9 cellular contexts compared by ENCODE assay signal in the genomic region with DNA sequence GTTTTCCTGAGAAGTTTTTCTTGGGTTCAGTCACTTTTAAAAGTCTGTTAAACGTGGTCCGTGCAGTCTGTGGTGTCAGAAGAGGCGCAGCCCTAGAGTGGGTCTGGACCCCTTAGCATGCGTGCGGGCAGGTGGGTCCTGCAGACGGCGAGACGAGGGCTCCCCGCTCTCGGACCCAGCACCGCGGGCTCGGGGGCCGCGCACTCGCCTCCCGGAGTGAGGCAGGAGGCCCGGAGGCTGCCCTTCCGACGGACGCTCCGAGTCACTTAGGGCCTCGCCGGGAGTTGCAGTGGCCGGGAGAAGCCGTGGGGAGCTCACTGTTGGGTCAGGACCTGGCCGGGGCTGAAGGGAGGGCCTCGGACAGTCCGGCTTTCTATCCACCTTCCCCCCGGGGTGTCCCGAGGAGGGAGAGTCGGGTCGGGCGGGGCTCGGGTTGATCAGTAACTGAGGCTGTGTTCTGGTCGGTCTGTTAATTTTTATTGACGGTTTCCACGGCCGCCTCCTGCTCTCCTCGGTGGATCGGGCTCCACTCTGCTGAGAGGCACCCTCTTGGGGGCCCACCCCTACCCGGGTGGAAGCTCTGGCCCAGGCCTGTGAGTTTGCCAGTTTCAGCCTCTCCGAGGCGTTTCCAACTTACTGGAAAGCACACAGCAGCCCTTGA. TPM values are rescaled to one million over a fixed set of nuclear protein-coding genes. Genes with fewer than 3 reads are reported as not detected.
DNase-seq lines count a peak whose midpoint lies in the region; ATAC-seq and TF ChIP-seq lines count a peak whose summit lies in the region.
"Had no signal": no experiment of that assay in that cellular context is flagged by ENCODE, and none has a peak within 500 bp of the region (broad histone marks: within the 10 kb centered on the region; RNA-seq: fewer than 3 reads in every experiment).

No MANE protein-coding gene starts in this region.

- no peaks in the 10 kb centered on the region for H3K9me3 ChIP-seq in SJSA1 (replicated peaks)

- TF ChIP-seq POLR2A in GM19099 (IDR thresholded peaks at IDR 0.05; ENCODE audit: extremely low read depth, insufficient read length, low read depth), result peak; percentile 38

- no peak for TF ChIP-seq CTCF in fibroblast of villous mesenchyme (IDR thresholded peaks at IDR 0.05; ENCODE audit: insufficient read depth, low read depth, low read length)

- H3K27ac ChIP-seq in SJSA1, result peak overlapping the region; percentile 93

- H3K27me3 ChIP-seq in SJSA1 (replicated peaks), result no peaks in the 10 kb centered on the region

- H3K36me3 ChIP-seq in SJSA1, result peaks cover 58% of the 10 kb centered on the region

- peaks cover 32% of the 10 kb centered on the region for H3K4me1 ChIP-seq in SJSA1 (replicated peaks)

- H3K4me3 ChIP-seq in SJSA1, result peak overlapping the region; percentile 95
- peak overlapping the region; percentile 91 for H3K4me3 ChIP-seq in fibroblast of villous mesenchyme (ENCODE audit: low read depth, low read length)

- DNase-seq in SJSA1 (ENCODE audit: low read depth in 1 of 2, low spot score in 2 of 2) (peak in 1 of 2 experiments; percentile 40), fibroblast of villous mesenchyme (ENCODE audit: low read depth) (no peak), renal cortical epithelial cell (ENCODE audit: low read depth) (peak; percentile 36), NCI-H1105 (lab: John Stamatoyannopoulos, UW) (no peak), COLO829 (ENCODE audit: low spot score) (no peak), COR-L47 (lab: John Stamatoyannopoulos, UW) (no peak)

- ATAC-seq in GM21723 (IDR thresholded peaks at IDR 0.05; ENCODE audit: unreplicated experiment), result no peak

RNA-seq across cellular contexts. Expression of a gene that starts 1.3 kb away (rescaled TPM):
- total RNA-seq in SJSA1 (2014; rRNA removed; shearing (Covaris generic)), result 177 and 308 TPM in 2 replicates
- 117 and 129 TPM in 2 replicates for total RNA-seq in fibroblast of villous mesenchyme
- 67.7 and 134 TPM in 2 replicates for total RNA-seq in renal cortical epithelial cell

RNA-seq across cellular contexts. Expression of a gene that starts 23.2 kb away (rescaled TPM):
- total RNA-seq in SJSA1 (2014; rRNA removed; shearing (Covaris generic)), result 1.1 and 2.3 TPM in 2 replicates
- under 0.01 and 0.86 TPM in 2 replicates for total RNA-seq in fibroblast of villous mesenchyme
- total RNA-seq in renal cortical epithelial cell, result 0.50 and 0.87 TPM in 2 replicates
- total RNA-seq: activated CD8-positive, alpha-beta memory T cell treated with anti-CD3 and anti-CD28 coated beads for 36 hours had no signal

RNA-seq across cellular contexts. Expression of a gene that starts 29.1 kb away (rescaled TPM):
- not detected in 2 replicates for total RNA-seq in SJSA1 (2014; rRNA removed; shearing (Covaris generic))
- total RNA-seq in fibroblast of villous mesenchyme (not detected in 2 replicates), renal cortical epithelial cell (not detected in 2 replicates)
- total RNA-seq: activated CD8-positive, alpha-beta memory T cell treated with anti-CD3 and anti-CD28 coated beads for 36 hours had no signal

RNA-seq across cellular contexts. Expression of a gene that starts 42.3 kb away (rescaled TPM):
- total RNA-seq in SJSA1 (2014; rRNA removed; shearing (Covaris generic)), result not detected in 2 replicates
- not detected in 2 replicates for total RNA-seq in fibroblast of villous mesenchyme
- total RNA-seq in renal cortical epithelial cell, result not detected in 2 replicates
- total RNA-seq: activated CD8-positive, alpha-beta memory T cell treated with anti-CD3 and anti-CD28 coated beads for 36 hours had no signal

RNA-seq across cellular contexts. Expression of a gene that starts 47.6 kb away (rescaled TPM):
- total RNA-seq in SJSA1 (2014; rRNA removed; shearing (Covaris generic)), result 0.11 TPM in 1 of 2 replicates, not detected in the other
- total RNA-seq in fibroblast of villous mesenchyme, result under 0.01 and 0.43 TPM in 2 replicates
- 6.2 and 48.4 TPM in 2 replicates for total RNA-seq in renal cortical epithelial cell
- total RNA-seq: activated CD8-positive, alpha-beta memory T cell treated with anti-CD3 and anti-CD28 coated beads for 36 hours had no signal
